ENCODE assay signal across 9 cellular contexts in the genomic region with DNA sequence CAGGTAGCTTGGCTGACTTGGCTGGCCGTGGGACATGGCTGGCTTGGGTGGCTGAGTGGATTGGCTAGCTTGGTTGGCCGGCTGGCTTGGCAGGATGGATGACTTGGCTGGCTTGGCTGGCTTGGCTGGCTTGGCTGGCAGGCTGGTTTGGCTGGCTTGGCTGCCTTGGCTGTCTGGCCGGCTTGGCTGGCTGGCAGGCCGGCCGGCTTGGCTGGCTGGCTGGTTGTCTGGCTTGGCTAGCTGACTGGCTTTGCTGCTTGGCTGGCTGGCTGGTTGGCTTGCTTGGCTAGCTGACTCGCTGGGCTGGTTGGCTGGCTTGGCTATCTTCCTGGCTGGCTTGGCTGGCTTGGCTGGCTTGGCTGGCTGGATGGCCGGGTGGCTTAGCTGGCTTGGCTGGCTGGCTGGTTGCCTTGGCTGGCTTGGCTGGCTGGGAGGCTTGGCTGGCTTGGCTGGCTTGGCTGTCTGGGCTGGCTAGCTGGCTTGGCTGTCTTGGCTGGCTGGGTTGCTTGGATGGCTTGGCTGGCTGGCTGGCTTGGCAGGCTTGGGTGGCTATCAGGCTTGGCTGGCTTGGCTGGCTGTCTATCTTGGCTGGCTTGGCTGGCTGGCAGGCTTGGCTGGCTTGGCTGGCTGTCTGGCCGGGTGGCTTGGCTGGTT.
DNase-seq lines count a peak whose midpoint lies in the region; ATAC-seq and TF ChIP-seq lines count a peak whose summit lies in the region.
"Had no signal": no experiment of that assay in that cellular context is flagged by ENCODE, and none has a peak within 500 bp of the region (broad histone marks: within the 10 kb centered on the region; RNA-seq: fewer than 3 reads in every experiment).

No MANE protein-coding gene starts in this region.

- H3K4me1 Mint-ChIP-seq in CD14-positive monocyte (no peaks in the 10 kb centered on the region), osteocyte (ENCODE audit: unreplicated experiment) (no peaks in the 10 kb centered on the region)

- intact Hi-C loops in CD14-positive monocyte (cut with micrococcal nuclease), result no loop called here

- no peak for ATAC-seq in HG02885 (IDR thresholded peaks at IDR 0.05; ENCODE audit: poor library complexity, unreplicated experiment)

- H3K27ac Mint-ChIP-seq in CD14-positive monocyte, result no peak overlapping the region
- H3K27ac Mint-ChIP-seq in osteocyte (ENCODE audit: unreplicated experiment), result no peak overlapping the region

- TF ChIP-seq CTCF in CD14-positive monocyte (IDR thresholded peaks at IDR 0.05) (no peak), osteocyte (IDR thresholded peaks at IDR 0.05) (no peak)

- H3K36me3 Mint-ChIP-seq in CD14-positive monocyte, result peaks cover 0 to 7% of the 10 kb centered on the region in 2 donors
- H3K36me3 Mint-ChIP-seq in osteocyte (ENCODE audit: unreplicated experiment), result no peaks in the 10 kb centered on the region

- H3K4me3 Mint-ChIP-seq in CD14-positive monocyte (no peak overlapping the region), osteocyte (ENCODE audit: unreplicated experiment) (no peak overlapping the region)
- H3K4me3 Mint-ChIP-seq: activated T-cell treated with anti-CD3 and anti-CD28 coated beads, Interleukin-2, amount 50 U/mL, for 4 hours had no signal

- DNase-seq in CD14-positive monocyte (ENCODE audit: low spot score) (peak; percentile 59), osteocyte (ENCODE audit: extremely low spot score, unreplicated experiment) (peak; percentile 91), AG08396 (ENCODE audit: low spot score) (no peak), NCI-H2081 (lab: John Stamatoyannopoulos, UW) (no peak)
- peak; percentile 3 to 14 for DNase-seq in activated CD4-positive, alpha-beta T cell treated with anti-CD3 and anti-CD28 coated beads for 4 hours
- DNase-seq in effector CD4-positive, alpha-beta T cell, result peak; percentile 4
- no peak for DNase-seq in stimulated activated naive CD4-positive, alpha-beta T cell treated with Interleukin-2 at 50 U/mL for 16 hours (lab: John Stamatoyannopoulos, UW)

- H3K9me3 Mint-ChIP-seq in CD14-positive monocyte (peaks cover 17 to 38% (median 32%) of the 10 kb centered on the region in 7 donors), osteocyte (ENCODE audit: unreplicated experiment) (no peaks in the 10 kb centered on the region)
- H3K9me3 Mint-ChIP-seq: activated T-cell treated with anti-CD3 and anti-CD28 coated beads, Interleukin-2, amount 50 U/mL, for 4 hours had no signal

- H3K27me3 Mint-ChIP-seq in CD14-positive monocyte (ENCODE audit: low read depth in 3 of 3) (peaks cover 1 to 8% (median 2%) of the 10 kb centered on the region in 3 donors), osteocyte (ENCODE audit: unreplicated experiment) (no peaks in the 10 kb centered on the region)

Comparison
In these comparisons a context has a peak if more than half of its experiments do, and no peak if none do; other contexts are left out.
1. DNase-seq: peak in CD14-positive monocyte (single experiment), activated CD4-positive, alpha-beta T cell treated with anti-CD3 and anti-CD28 coated beads for 4 hours (2 of 2), effector CD4-positive, alpha-beta T cell (single experiment) and osteocyte (single experiment); none in AG08396 (single experiment), NCI-H2081 (0 of 2) and stimulated activated naive CD4-positive, alpha-beta T cell treated with Interleukin-2 at 50 U/mL for 16 hours (single experiment).